8 cellular contexts compared by ENCODE assay signal in genomic region chrX:13254076-13254785, GRCh38.
DNase-seq lines count a peak whose midpoint lies in the region; ATAC-seq, FAIRE-seq and TF ChIP-seq lines count a peak whose summit lies in the region.

No MANE protein-coding gene starts in this region.

- H3F3A ChIP-seq in SU-DHL-6 (ENCODE audit: insufficient read depth) = peaks cover 12% of the 10 kb centered on the region; the same call in 1 of the 2 replicates

- H3K9me3 ChIP-seq in SU-DHL-6 (ENCODE audit: insufficient read depth, low read length) = peaks cover 5% of the 10 kb centered on the region; the same call in 1 of the 2 replicates
- no peaks in the 10 kb centered on the region for H3K9me3 ChIP-seq in suprapubic skin

- WGBS in suprapubic skin = 80% methylated on average over 5 of the region's 5 CpGs

- peak; percentile 95 for FAIRE-seq in GM18507 (lab: Jason Lieb, UNC)

- no peak for TF ChIP-seq EP300 in suprapubic skin (IDR thresholded peaks at IDR 0.05)

- H2AFZ ChIP-seq in SU-DHL-6 (ENCODE audit: low read depth, low read length, severe bottlenecking) = peak overlapping the region; percentile 62

- H3K9ac ChIP-seq in SU-DHL-6 (ENCODE audit: low read length) = peak overlapping the region; percentile 42

- no peak for TF ChIP-seq POLR2A in suprapubic skin (IDR thresholded peaks at IDR 0.05)

- no peaks in the 10 kb centered on the region for H3K79me2 ChIP-seq in SU-DHL-6 (ENCODE audit: insufficient read depth, low read length)

- H3K9me2 ChIP-seq in SU-DHL-6 (replicated peaks; ENCODE audit: insufficient read depth, low read length) = no peaks in the 10 kb centered on the region

- no peaks in the 10 kb centered on the region for H3K36me3 ChIP-seq in SU-DHL-6 (ENCODE audit: low read length)
- no peaks in the 10 kb centered on the region for H3K36me3 ChIP-seq in suprapubic skin

- H3K4me1 ChIP-seq in suprapubic skin = no peaks in the 10 kb centered on the region

- H3K4me3 ChIP-seq in AG10803 (ENCODE audit: low read length) (no peak overlapping the region), SU-DHL-6 (ENCODE audit: insufficient read depth, low read length, poor library complexity, severe bottlenecking) (no peak overlapping the region), suprapubic skin (no peak overlapping the region)

- H3K27me3 ChIP-seq in SU-DHL-6 (ENCODE audit: low read length) (no peaks in the 10 kb centered on the region), suprapubic skin (no peaks in the 10 kb centered on the region)

- DNase-seq in AG10803 (ENCODE audit: low read depth) (peak; percentile 43), GM18507 (ENCODE audit: extremely low spot score, insufficient read length, low read depth) (no peak), lung microvascular endothelial cell (ENCODE audit: low read depth in 2 of 2) (peak; percentile 30 to 51), suprapubic skin (ENCODE audit: low spot score in 2 of 2) (no peak)
- DNase-seq in effector CD8-positive, alpha-beta T cell (lab: John Stamatoyannopoulos, UW) = no peak
- no peak for DNase-seq in stimulated activated CD4-positive, alpha-beta T cell treated with anti-CD3 and anti-CD28 coated beads, Interleukin-4, amount 100 ng/mL, for 1 hour

- TF ChIP-seq CTCF in AG10803 (conservative IDR thresholded peaks at IDR 0.05; ENCODE audit: low read length) = no peak
- peak; percentile 29 for TF ChIP-seq CTCF in SU-DHL-6 (IDR thresholded peaks at IDR 0.05; ENCODE audit: insufficient read depth, low read length, poor library complexity, severe bottlenecking)
- TF ChIP-seq CTCF in suprapubic skin (IDR thresholded peaks at IDR 0.05) = no peak

- no peaks in the 10 kb centered on the region for H4K20me1 ChIP-seq in SU-DHL-6 (ENCODE audit: low read depth, low read length)

- H3K27ac ChIP-seq in SU-DHL-6 (ENCODE audit: low read depth, low read length) = peak overlapping the region; percentile 93
- H3K27ac ChIP-seq in suprapubic skin = no peak overlapping the region

- peak; percentile 43 for ATAC-seq in HG03342 (IDR thresholded peaks at IDR 0.05; ENCODE audit: unreplicated experiment)

- peak overlapping the region; percentile 40 for H3K4me2 ChIP-seq in SU-DHL-6 (ENCODE audit: low read depth, low read length, poor library complexity, severe bottlenecking)

Comparison
In these comparisons a context has a peak if more than half of its experiments do, and no peak if none do; other contexts are left out.
1. DNase-seq: peak in AG10803 (single experiment) and lung microvascular endothelial cell (2 of 2); none in GM18507 (single experiment), suprapubic skin (0 of 2), effector CD8-positive, alpha-beta T cell (single experiment) and stimulated activated CD4-positive, alpha-beta T cell treated with anti-CD3 and anti-CD28 coated beads, Interleukin-4, amount 100 ng/mL, for 1 hour (single experiment).